9 cellular contexts compared by ENCODE assay signal in the genomic region with DNA sequence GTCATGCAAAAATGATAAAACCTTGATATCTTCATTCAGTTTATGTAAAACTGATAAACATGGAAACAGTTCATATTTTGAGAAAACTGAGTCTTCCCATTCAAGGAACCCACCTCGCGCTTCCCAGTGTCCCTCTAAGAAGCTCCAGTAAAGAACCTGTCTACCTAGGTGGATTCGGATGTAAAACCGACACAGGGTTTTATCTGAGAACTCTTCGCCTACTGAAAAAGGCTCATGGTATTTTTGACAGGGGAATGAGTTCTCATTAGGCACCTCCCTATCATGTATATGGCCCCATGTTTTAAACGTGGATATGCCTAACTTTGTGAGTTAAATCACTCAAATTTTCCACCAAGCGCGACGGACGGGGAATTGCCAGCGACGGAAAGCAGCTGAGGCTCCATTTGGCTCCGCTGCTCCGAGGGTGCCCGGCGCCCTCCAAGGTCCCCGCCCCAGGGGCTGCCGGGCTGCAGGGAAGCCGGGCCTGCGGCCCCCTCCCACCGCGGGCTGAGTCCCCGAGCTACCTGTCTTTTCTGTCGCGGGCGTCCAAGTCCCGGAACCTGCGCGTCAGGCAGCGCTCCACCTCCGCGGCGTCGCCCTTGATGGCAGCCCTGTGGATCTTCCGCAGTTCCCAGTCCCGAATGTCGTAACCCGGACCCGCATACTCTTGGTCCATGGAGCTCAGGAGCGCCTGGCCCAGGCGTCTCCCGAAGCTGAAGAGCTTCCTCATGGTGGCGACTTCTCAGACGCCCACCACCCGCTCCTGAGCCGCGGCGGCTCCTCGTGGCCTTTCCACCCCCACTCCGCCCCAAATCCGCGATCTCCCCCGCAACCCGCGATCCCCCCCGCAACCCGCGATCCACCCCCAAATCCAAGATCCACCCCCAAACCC. TPM values are rescaled to one million over a fixed set of nuclear protein-coding genes. Genes with fewer than 3 reads are reported as not detected.
DNase-seq lines count a peak whose midpoint lies in the region; ATAC-seq and TF ChIP-seq lines count a peak whose summit lies in the region.
"Had no signal": no experiment of that assay in that cellular context is flagged by ENCODE, and none has a peak within 500 bp of the region (broad histone marks: within the 10 kb centered on the region; RNA-seq: fewer than 3 reads in every experiment).

No MANE protein-coding gene starts in this region.

- peaks cover 8% of the 10 kb centered on the region for H3K9me3 ChIP-seq in HUES48 (ENCODE audit: control insufficient read depth, insufficient read depth, low read length)
- H3K9me3 ChIP-seq in WERI-Rb-1 (ENCODE audit: severe bottlenecking): peaks cover 7% of the 10 kb centered on the region
- H3K9me3 ChIP-seq in mononuclear cell (ENCODE audit: low read depth, low read length): peaks cover 7% of the 10 kb centered on the region
- H3K9me3 ChIP-seq in stomach smooth muscle (ENCODE audit: control insufficient read depth in 2 of 2, low read length in 2 of 2): peaks cover 0 to 5% of the 10 kb centered on the region in 2 donors

- intact Hi-C loops in dorsolateral prefrontal cortex (cut with DNase I): loop anchor here in 1 of 2 donors (10.0 kb wide), 1 partner anchor 45 kb away; no protein-coding TSS in a partner anchor
- intact Hi-C loops in sciatic nerve (cut with DNase I): no loop called here

- H3K36me3 ChIP-seq in HUES48 (ENCODE audit: control insufficient read depth, insufficient read depth, low read length): no peaks in the 10 kb centered on the region
- H3K36me3 ChIP-seq in WERI-Rb-1: no peaks in the 10 kb centered on the region
- no peaks in the 10 kb centered on the region for H3K36me3 ChIP-seq in stomach smooth muscle (ENCODE audit: control insufficient read depth in 2 of 2, insufficient read depth in 2 of 2, low read length in 2 of 2)

- ATAC-seq in HG03342 (IDR thresholded peaks at IDR 0.05; ENCODE audit: unreplicated experiment): no peak
- ATAC-seq in sciatic nerve: no peak

- H3K27me3 ChIP-seq in HUES48 (ENCODE audit: control insufficient read depth, insufficient read depth, low read length) (peaks cover 41% of the 10 kb centered on the region), WERI-Rb-1 (ENCODE audit: insufficient read depth, low read depth, severe bottlenecking) (peaks cover 7% of the 10 kb centered on the region), dorsolateral prefrontal cortex (peaks cover 0 to 62% (median 30%) of the 10 kb centered on the region in 45 donors), mononuclear cell (ENCODE audit: insufficient read depth, low read length) (peaks cover 30% of the 10 kb centered on the region), stomach smooth muscle (ENCODE audit: control insufficient read depth in 1 of 2, insufficient read depth in 2 of 2, low read length in 2 of 2) (peaks cover 22 to 52% of the 10 kb centered on the region in 2 donors)

- H3K27ac ChIP-seq in HUES48 (ENCODE audit: low read depth, low read length): peak overlapping the region; percentile 78
- peak overlapping the region; percentile 67 for H3K27ac ChIP-seq in WERI-Rb-1
- H3K27ac ChIP-seq in dorsolateral prefrontal cortex: peak overlapping the region in 21 of 59 donors; percentile 25 to 89 (median 79)
- no peak overlapping the region for H3K27ac ChIP-seq in stomach smooth muscle (ENCODE audit: low read length)

- TF ChIP-seq CTCF in WERI-Rb-1 (IDR thresholded peaks at IDR 0.05; ENCODE audit: low read depth, low read length) (no peak), dorsolateral prefrontal cortex (IDR thresholded peaks at IDR 0.05 in 54 of 56, conservative IDR thresholded peaks at IDR 0.05 in 2 of 56; ENCODE audit: low read depth in 1 of 56, partially characterized antibody in 56 of 56) (no peak)

- peak overlapping the region; percentile 82 for H3K4me3 ChIP-seq in HUES48 (ENCODE audit: low read depth, low read length)
- H3K4me3 ChIP-seq in WERI-Rb-1 (ENCODE audit: low read depth, low read length): peak overlapping the region; percentile 80
- peak overlapping the region; percentile 17 to 82 (median 63) for H3K4me3 ChIP-seq in dorsolateral prefrontal cortex
- peak overlapping the region; percentile 45 for H3K4me3 ChIP-seq in mononuclear cell (ENCODE audit: low read length)
- H3K4me3 ChIP-seq in stomach smooth muscle (ENCODE audit: low read length in 2 of 2): peak overlapping the region; percentile 52 to 67

- no peak overlapping the region for H3K9ac ChIP-seq in HUES48 (ENCODE audit: low read depth, low read length)
- H3K9ac ChIP-seq in stomach smooth muscle (ENCODE audit: low read length in 2 of 2): no peak overlapping the region

- DNase-seq in WERI-Rb-1: peak; percentile 38
- DNase-seq in dorsolateral prefrontal cortex: peak in 1 of 10 donors; percentile 47
- DNase-seq in 8988T: no peak
- DNase-seq in sciatic nerve (ENCODE audit: low spot score): no peak

- H3K4me1 ChIP-seq in HUES48 (ENCODE audit: control insufficient read depth, insufficient read depth, low read length) (peaks cover 8% of the 10 kb centered on the region; the same call in 1 of the 2 replicates), mononuclear cell (ENCODE audit: insufficient read depth, low read length) (peaks cover 28% of the 10 kb centered on the region), stomach smooth muscle (ENCODE audit: control insufficient read depth, insufficient read depth, low read length) (peaks cover 20% of the 10 kb centered on the region)

RNA-seq across cellular contexts. Expression of gene ANKRD18A, which starts 0.6 kb away (rescaled TPM):
- total RNA-seq in dorsolateral prefrontal cortex (100 to 1,000 TPM in 1 of 120 experiments, 10 to 100 TPM in 111, 1 to 10 TPM in 8; 3.5 to 118 (median 25.3) TPM), mononuclear cell (2.0 TPM), sciatic nerve (3.9 TPM)
- total RNA-seq: SK-MEL-5 had no signal
